ENCODE assay signal across 8 cellular contexts in genomic region chr10:94279835-94280709, GRCh38.
DNase-seq lines count a peak whose midpoint lies in the region; ATAC-seq and TF ChIP-seq lines count a peak whose summit lies in the region.

No MANE protein-coding gene starts in this region.

- CTCF ChIA-PET in mammary epithelial cell (lab: Charles Lee; ENCODE audit: low non-redundant PET), result no interaction called here

- no peaks in the 10 kb centered on the region for H3K9me3 ChIP-seq in GM23248 (ENCODE audit: low read depth)
- H3K9me3 ChIP-seq in WERI-Rb-1 (ENCODE audit: severe bottlenecking), result no peaks in the 10 kb centered on the region
- no peaks in the 10 kb centered on the region for H3K9me3 ChIP-seq in mammary epithelial cell (replicated peaks; ENCODE audit: insufficient read depth, low read length)

- H3K4me2 ChIP-seq in GM23248 (ENCODE audit: unreplicated experiment) (no peak overlapping the region), mammary epithelial cell (ENCODE audit: insufficient read depth, low read depth, low read length) (no peak overlapping the region)

- no peaks in the 10 kb centered on the region for H3K27me3 ChIP-seq in GM23248 (replicated peaks; ENCODE audit: insufficient read depth)
- H3K27me3 ChIP-seq in WERI-Rb-1 (ENCODE audit: insufficient read depth, low read depth, severe bottlenecking), result no peaks in the 10 kb centered on the region
- no peaks in the 10 kb centered on the region for H3K27me3 ChIP-seq in mammary epithelial cell (ENCODE audit: insufficient read depth, low read length)

- no peaks in the 10 kb centered on the region; the same call in 1 of the 2 replicates for H3K36me3 ChIP-seq in GM23248 (ENCODE audit: low read depth)
- no peaks in the 10 kb centered on the region for H3K36me3 ChIP-seq in WERI-Rb-1
- no peaks in the 10 kb centered on the region for H3K36me3 ChIP-seq in mammary epithelial cell (ENCODE audit: insufficient read depth, low read length)

- H3K4me3 ChIP-seq in GM23248, result no peak overlapping the region
- H3K4me3 ChIP-seq in WERI-Rb-1 (ENCODE audit: low read depth, low read length), result no peak overlapping the region
- H3K4me3 ChIP-seq in mammary epithelial cell (replicated peaks in 1 of 3; ENCODE audit: insufficient read depth in 1 of 3, low read depth in 2 of 3, low read length in 3 of 3), result no peak overlapping the region

- peak; percentile 67 for DNase-seq in ELR (ENCODE audit: low read depth)
- peak; percentile 72 for DNase-seq in GM23248
- DNase-seq in MV-4-11 (lab: John Stamatoyannopoulos, UW), result peak; percentile 41
- peak; percentile 64 for DNase-seq in WERI-Rb-1
- DNase-seq in mammary epithelial cell, result peak; percentile 37
- DNase-seq in left colon, result peak; percentile 22 to 39
- peak; percentile 8 for DNase-seq in stimulated activated CD8-positive, alpha-beta memory T cell treated with anti-CD3 and anti-CD28 coated beads, Interleukin-12 subunit alpha, Interleukin-12 subunit beta, amount 100 ng/mL, for 24 hours (ENCODE audit: extremely low read depth)
- no peak for DNase-seq in cerebellum (ENCODE audit: low spot score)

- dilution Hi-C loops in mammary epithelial cell (cut with HindIII; ENCODE audit: low sequenced_read_pairs), result no loop called here

- H3K9ac ChIP-seq in GM23248 (no peak overlapping the region), mammary epithelial cell (ENCODE audit: insufficient read depth, low read length) (no peak overlapping the region)

- H3K79me2 ChIP-seq in GM23248 (ENCODE audit: insufficient read depth) (no peaks in the 10 kb centered on the region), mammary epithelial cell (ENCODE audit: insufficient read depth, low read length) (no peaks in the 10 kb centered on the region)

- BruUV-seq in mammary epithelial cell (replicated peaks; lab: Mats Ljungman, UMichigan), result no TSS peak

- H3K27ac ChIP-seq in GM23248 (no peak overlapping the region), WERI-Rb-1 (no peak overlapping the region), mammary epithelial cell (ENCODE audit: insufficient read depth, low read depth, low read length) (no peak overlapping the region)

- WGBS in GM23248 (ENCODE audit: low coverage in 1 of 2, low lambda C conversion rate in 2 of 2, missing lambda C conversion rate in 2 of 2), 2 experiments, result 44 to 47% methylated on average over 14 of the region's 14 CpGs
- WGBS in mammary epithelial cell (ENCODE audit: low coverage, missing lambda C conversion rate), result 57% methylated on average over 14 of the region's 14 CpGs

- intact Hi-C loops in mammary epithelial cell (cut with micrococcal nuclease), result loop anchor here (1.0 kb wide), 2 partner anchors 40 to 164 kb away; no protein-coding TSS in a partner anchor
- intact Hi-C loops in left colon (cut with DNase I, micrococcal nuclease), result loop anchor here in 1 of 2 donors (10.0 kb wide), 1 partner anchor 165 kb away; no protein-coding TSS in a partner anchor

- H2AFZ ChIP-seq in GM23248, result peak overlapping the region; percentile 56
- no peak overlapping the region for H2AFZ ChIP-seq in mammary epithelial cell (ENCODE audit: low read depth, low read length)

- H4K20me1 ChIP-seq in GM23248 (ENCODE audit: insufficient read depth) (no peaks in the 10 kb centered on the region), mammary epithelial cell (ENCODE audit: insufficient read depth, low read length) (no peaks in the 10 kb centered on the region)

- no peaks in the 10 kb centered on the region for H3K9me2 ChIP-seq in GM23248 (ENCODE audit: insufficient read depth)

- TF ChIP-seq CTCF in WERI-Rb-1 (IDR thresholded peaks at IDR 0.05; ENCODE audit: low read depth, low read length), result peak; percentile 95
- peak; percentile 96 for TF ChIP-seq CTCF in mammary epithelial cell (conservative IDR thresholded peaks at IDR 0.05 in 1 of 2, IDR thresholded peaks at IDR 0.05 in 1 of 2; ENCODE audit: extremely low read depth in 1 of 2, insufficient read depth in 1 of 2, low read depth in 1 of 2, low read length in 2 of 2)

- peaks cover 3% of the 10 kb centered on the region; the same call in 1 of the 2 replicates for H3K4me1 ChIP-seq in GM23248 (ENCODE audit: insufficient read depth)
- H3K4me1 ChIP-seq in mammary epithelial cell (ENCODE audit: insufficient read depth, low read length), result peaks cover 7% of the 10 kb centered on the region

- ATAC-seq in left colon, result peak; percentile 77

- H3F3A ChIP-seq in GM23248 (ENCODE audit: insufficient read depth), result no peaks in the 10 kb centered on the region

- in situ Hi-C loops in GM23248 (cut with MboI), result no loop called here
- in situ Hi-C loops in mammary epithelial cell (cut with MboI; ENCODE audit: low sequenced_read_pairs in 2 of 2), result no loop called here
